23 cellular contexts compared by ENCODE assay signal in the genomic region with DNA sequence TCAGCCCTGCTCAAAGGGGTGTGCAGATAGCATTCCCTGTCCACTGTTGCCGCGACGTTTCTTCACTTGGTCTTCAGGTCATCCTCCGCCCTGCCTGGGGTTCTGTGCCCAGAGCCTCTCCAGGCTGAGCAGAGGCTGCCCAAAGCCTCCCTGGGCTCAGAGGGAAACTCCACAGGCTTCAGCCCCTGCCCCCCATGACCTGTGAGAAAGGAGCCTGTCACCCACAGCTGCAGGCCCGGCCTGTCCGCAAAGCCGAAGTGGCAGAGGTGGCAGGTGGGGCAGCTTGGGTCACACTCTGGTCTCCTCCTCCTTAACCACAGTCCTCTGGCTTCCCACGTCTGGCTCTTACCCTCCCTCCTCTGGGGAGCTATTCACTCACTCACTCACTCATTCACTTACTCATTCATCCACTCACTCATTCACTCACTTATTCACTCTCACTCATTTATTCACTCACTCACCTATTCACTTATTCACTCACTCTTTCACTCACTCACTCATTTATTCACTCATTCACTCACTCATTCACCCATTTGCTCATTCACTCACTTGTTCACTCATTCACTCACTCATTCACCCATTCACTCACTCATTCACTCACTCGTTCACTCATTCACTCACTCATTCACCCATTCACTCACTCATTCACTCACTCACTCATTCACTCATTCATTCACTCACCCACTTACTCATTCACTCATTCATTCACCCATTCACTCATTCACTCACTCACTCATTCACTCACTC. TPM values are rescaled to one million over a fixed set of nuclear protein-coding genes. Genes with fewer than 3 reads are reported as not detected.
DNase-seq lines count a peak whose midpoint lies in the region; ATAC-seq and TF ChIP-seq lines count a peak whose summit lies in the region.
"Had no signal": no experiment of that assay in that cellular context is flagged by ENCODE, and none has a peak within 500 bp of the region (broad histone marks: within the 10 kb centered on the region; RNA-seq: fewer than 3 reads in every experiment).

No MANE protein-coding gene starts in this region.

- intact Hi-C loops in activated CD4-positive, alpha-beta memory T cell treated with anti-CD3 and anti-CD28 coated beads for 36 hours (cut with micrococcal nuclease), result no loop called here
- intact Hi-C loops in PC-3 (cut with micrococcal nuclease), result no loop called here

- peak; percentile 12 for DNase-seq in activated CD4-positive, alpha-beta memory T cell treated with anti-CD3 and anti-CD28 coated beads for 36 hours
- DNase-seq in activated CD4-positive, alpha-beta memory T cell treated with anti-CD3 and anti-CD28 coated beads, Interleukin-2, amount 10 ng/mL, durations not matched to agents 7 days and 5 days, result no peak
- no peak for DNase-seq in PC-3
- DNase-seq in immature natural killer cell, result peak; percentile 22 to 37 (median 24)
- DNase-seq in tibial nerve (ENCODE audit: low spot score in 2 of 2), result no peak
- DNase-seq in anterior cingulate cortex (lab: John Stamatoyannopoulos, UW), result no peak
- DNase-seq in stimulated activated CD4-positive, alpha-beta T cell treated with anti-CD3 and anti-CD28 coated beads, Interleukin-4, amount 100 ng/mL, for 24 hours, result no peak
- DNase-seq: activated CD4-positive, alpha-beta T cell treated with anti-CD3 and anti-CD28 coated beads for 4 hours; activated CD8-positive, alpha-beta memory T cell treated with anti-CD3 and anti-CD28 coated beads, Interleukin-2, amount 50 U/mL, for 48 hours; activated gamma-delta T cell treated with Interleukin-2 at 50 U/mL for 16 hours; amygdala; kidney glomerular epithelial cell; mesenchymal stem cell; NCI-H1417 treated with DMSO at 0.1 percent for 48 hours; NCI-H748 treated with DMSO at 0.1 percent for 48 hours; nephron progenitor cell had no signal

- no peak for TF ChIP-seq POLR2A in tibial nerve (IDR thresholded peaks at IDR 0.05)

- H3K27me3 Mint-ChIP-seq in activated CD4-positive, alpha-beta memory T cell treated with anti-CD3 and anti-CD28 coated beads for 36 hours, result no peaks in the 10 kb centered on the region
- H3K27me3 Mint-ChIP-seq in activated CD4-positive, alpha-beta memory T cell treated with anti-CD3 and anti-CD28 coated beads, Interleukin-2, amount 10 ng/mL, durations not matched to agents 7 days and 5 days, result no peaks in the 10 kb centered on the region
- H3K27me3 Mint-ChIP-seq in immature natural killer cell (ENCODE audit: low read depth in 3 of 3), result peaks cover 0 to 2% (median 0%) of the 10 kb centered on the region in 3 donors

- no peak overlapping the region for H3K9ac ChIP-seq in PC-3 (ENCODE audit: low read length)

- POLR2A ChIA-PET in activated CD4-positive, alpha-beta memory T cell treated with anti-CD3 and anti-CD28 coated beads for 36 hours (lab: Charles Lee), result no interaction called here
- POLR2A ChIA-PET in activated CD4-positive, alpha-beta memory T cell treated with anti-CD3 and anti-CD28 coated beads, Interleukin-2, amount 10 ng/mL, durations not matched to agents 7 days and 5 days (lab: Charles Lee), result no interaction called here
- POLR2A ChIA-PET in PC-3 (lab: Charles Lee; ENCODE audit: unreplicated experiment), result no interaction called here

- CTCF ChIA-PET in activated CD4-positive, alpha-beta memory T cell treated with anti-CD3 and anti-CD28 coated beads for 36 hours (lab: Charles Lee), result interaction anchor here (1.1 to 1.6 kb wide), 2 partner anchors 13 to 101 kb away, joined by 3 to 6 read pairs; no protein-coding TSS in a partner anchor
- CTCF ChIA-PET in activated CD4-positive, alpha-beta memory T cell treated with anti-CD3 and anti-CD28 coated beads, Interleukin-2, amount 10 ng/mL, durations not matched to agents 7 days and 5 days (lab: Charles Lee), result interaction anchor here (0.6 to 1.6 kb wide), 3 partner anchors 13 to 101 kb away, joined by 5 to 7 read pairs (median 6); no protein-coding TSS in a partner anchor
- CTCF ChIA-PET in PC-3 (lab: Charles Lee), result interaction anchor here (0.5 kb wide), 1 partner anchor 47 kb away, joined by 3 read pairs; no protein-coding TSS in a partner anchor

- peak; percentile 29 for ATAC-seq in PC-3
- no peak for ATAC-seq in HG03432 (IDR thresholded peaks at IDR 0.05; ENCODE audit: unreplicated experiment)
- ATAC-seq: gastroesophageal sphincter had no signal

- H3K9me3 Mint-ChIP-seq in activated CD4-positive, alpha-beta memory T cell treated with anti-CD3 and anti-CD28 coated beads for 36 hours, result no peaks in the 10 kb centered on the region
- no peaks in the 10 kb centered on the region for H3K9me3 Mint-ChIP-seq in activated CD4-positive, alpha-beta memory T cell treated with anti-CD3 and anti-CD28 coated beads, Interleukin-2, amount 10 ng/mL, durations not matched to agents 7 days and 5 days
- no peaks in the 10 kb centered on the region for H3K9me3 Mint-ChIP-seq in immature natural killer cell
- H3K9me3 Mint-ChIP-seq: central memory CD8-positive, alpha-beta T cell had no signal

- BruUV-seq in PC-3 (replicated peaks; lab: Mats Ljungman, UMichigan), result no TSS peak

- H3K4me1 ChIP-seq in PC-3 (ENCODE audit: insufficient read depth, low read length) (no peaks in the 10 kb centered on the region), tibial nerve (peaks cover 0 to 49% (median 11%) of the 10 kb centered on the region in 4 donors)
- H3K4me1 ChIP-seq: prostate gland had no signal

- H3K4me3 ChIP-seq in PC-3 (ENCODE audit: low read length) (no peak overlapping the region), tibial nerve (no peak overlapping the region)
- H3K4me3 ChIP-seq: gastroesophageal sphincter, prostate gland had no signal

- TF ChIP-seq EP300 in tibial nerve (IDR thresholded peaks at IDR 0.05), result no peak

- no peaks in the 10 kb centered on the region for H4K20me1 ChIP-seq in PC-3 (ENCODE audit: low read length)

- H3K4me1 Mint-ChIP-seq in activated CD4-positive, alpha-beta memory T cell treated with anti-CD3 and anti-CD28 coated beads for 36 hours (ENCODE audit: low read depth), result no peaks in the 10 kb centered on the region
- H3K4me1 Mint-ChIP-seq in activated CD4-positive, alpha-beta memory T cell treated with anti-CD3 and anti-CD28 coated beads, Interleukin-2, amount 10 ng/mL, durations not matched to agents 7 days and 5 days, result no peaks in the 10 kb centered on the region
- no peaks in the 10 kb centered on the region for H3K4me1 Mint-ChIP-seq in immature natural killer cell
- H3K4me1 Mint-ChIP-seq: central memory CD8-positive, alpha-beta T cell had no signal

- no peaks in the 10 kb centered on the region for H3K36me3 Mint-ChIP-seq in activated CD4-positive, alpha-beta memory T cell treated with anti-CD3 and anti-CD28 coated beads for 36 hours
- H3K36me3 Mint-ChIP-seq in activated CD4-positive, alpha-beta memory T cell treated with anti-CD3 and anti-CD28 coated beads, Interleukin-2, amount 10 ng/mL, durations not matched to agents 7 days and 5 days (ENCODE audit: low read depth), result no peaks in the 10 kb centered on the region
- no peaks in the 10 kb centered on the region for H3K36me3 Mint-ChIP-seq in immature natural killer cell

- no peaks in the 10 kb centered on the region for H3F3A ChIP-seq in PC-3 (ENCODE audit: low read length, unreplicated experiment)

- H3K79me2 ChIP-seq in PC-3 (ENCODE audit: low read length), result no peaks in the 10 kb centered on the region

- H3K27ac ChIP-seq in PC-3 (ENCODE audit: low read length) (no peak overlapping the region), tibial nerve (peak overlapping the region; percentile 35 to 76 (median 66))
- H3K27ac ChIP-seq: prostate gland had no signal

- H3K4me3 Mint-ChIP-seq in activated CD4-positive, alpha-beta memory T cell treated with anti-CD3 and anti-CD28 coated beads for 36 hours, result no peak overlapping the region
- H3K4me3 Mint-ChIP-seq in activated CD4-positive, alpha-beta memory T cell treated with anti-CD3 and anti-CD28 coated beads, Interleukin-2, amount 10 ng/mL, durations not matched to agents 7 days and 5 days, result no peak overlapping the region
- no peak overlapping the region for H3K4me3 Mint-ChIP-seq in immature natural killer cell
- H3K4me3 Mint-ChIP-seq: central memory CD8-positive, alpha-beta T cell; nephron progenitor cell had no signal

- no peak for TF ChIP-seq CTCF in PC-3 (conservative IDR thresholded peaks at IDR 0.05; ENCODE audit: low read depth, low read length)
- TF ChIP-seq CTCF in tibial nerve (IDR thresholded peaks at IDR 0.05), result no peak

- H3K9me3 ChIP-seq in PC-3 (ENCODE audit: low read length) (no peaks in the 10 kb centered on the region), tibial nerve (no peaks in the 10 kb centered on the region)
- H3K9me3 ChIP-seq: gastroesophageal sphincter, prostate gland had no signal

- 76 to 81% methylated on average over 9 of the region's 9 CpGs for WGBS in tibial nerve, 2 donors

- no peak overlapping the region for H2AFZ ChIP-seq in PC-3 (ENCODE audit: low read length)

- H3K4me2 ChIP-seq in PC-3 (ENCODE audit: low read length), result no peak overlapping the region

- H3K27ac Mint-ChIP-seq in activated CD4-positive, alpha-beta memory T cell treated with anti-CD3 and anti-CD28 coated beads for 36 hours, result no peak overlapping the region
- no peak overlapping the region for H3K27ac Mint-ChIP-seq in activated CD4-positive, alpha-beta memory T cell treated with anti-CD3 and anti-CD28 coated beads, Interleukin-2, amount 10 ng/mL, durations not matched to agents 7 days and 5 days
- no peak overlapping the region for H3K27ac Mint-ChIP-seq in immature natural killer cell
- H3K27ac Mint-ChIP-seq: nephron progenitor cell had no signal

- H3K36me3 ChIP-seq in PC-3 (ENCODE audit: low read depth, low read length) (no peaks in the 10 kb centered on the region), tibial nerve (no peaks in the 10 kb centered on the region)
- H3K36me3 ChIP-seq: gastroesophageal sphincter, prostate gland had no signal

- H3K9me2 ChIP-seq in PC-3 (replicated peaks; ENCODE audit: low read length), result no peaks in the 10 kb centered on the region

- H3K27me3 ChIP-seq in PC-3 (ENCODE audit: low read length) (no peaks in the 10 kb centered on the region), tibial nerve (no peaks in the 10 kb centered on the region)
- H3K27me3 ChIP-seq: gastroesophageal sphincter had no signal

RNA-seq across cellular contexts. Expression of a gene that starts 7.1 kb away (rescaled TPM):
- not detected for total RNA-seq in activated CD4-positive, alpha-beta memory T cell treated with anti-CD3 and anti-CD28 coated beads for 36 hours
- total RNA-seq in activated CD4-positive, alpha-beta memory T cell treated with anti-CD3 and anti-CD28 coated beads, Interleukin-2, amount 10 ng/mL, durations not matched to agents 7 days and 5 days, result not detected
- not detected in 2 replicates for total RNA-seq in PC-3 (2014; rRNA removed)
- polyA plus RNA-seq in immature natural killer cell, result not detected
- total RNA-seq in tibial nerve, result not detected
- total RNA-seq: gastroesophageal sphincter, prostate gland, skeletal muscle tissue had no signal
- polyA plus RNA-seq: esophagus, urinary bladder had no signal

RNA-seq across cellular contexts. Expression of a gene that starts 43.0 kb away (rescaled TPM):
- total RNA-seq in activated CD4-positive, alpha-beta memory T cell treated with anti-CD3 and anti-CD28 coated beads for 36 hours, result 1 to 10 TPM; 1.6 to 1.7 TPM
- total RNA-seq in activated CD4-positive, alpha-beta memory T cell treated with anti-CD3 and anti-CD28 coated beads, Interleukin-2, amount 10 ng/mL, durations not matched to agents 7 days and 5 days, result 1 to 10 TPM; 3.6 to 3.8 TPM
- total RNA-seq in PC-3 (2014; rRNA removed) (83.1 and 109 TPM in 2 replicates), tibial nerve (100 to 1,000 TPM in 3 of 4 donors, 10 to 100 TPM in 1; 93.3 to 121 (median 117) TPM)
- under 1 TPM in 2 of 3 donors, not detected in 1; 0.26 to 0.41 TPM for polyA plus RNA-seq in immature natural killer cell

Comparison
In these comparisons a context has a peak if more than half of its experiments do, and no peak if none do; other contexts are left out.
1. DNase-seq: peak in activated CD4-positive, alpha-beta memory T cell treated with anti-CD3 and anti-CD28 coated beads for 36 hours (single experiment) and immature natural killer cell (3 of 3); none in activated CD4-positive, alpha-beta memory T cell treated with anti-CD3 and anti-CD28 coated beads, Interleukin-2, amount 10 ng/mL, durations not matched to agents 7 days and 5 days (single experiment), PC-3 (single experiment), tibial nerve (0 of 2), anterior cingulate cortex (0 of 58) and stimulated activated CD4-positive, alpha-beta T cell treated with anti-CD3 and anti-CD28 coated beads, Interleukin-4, amount 100 ng/mL, for 24 hours (single experiment).
2. RNA of a gene that starts 43.0 kb away (total RNA-seq): 93.3 to 121 TPM in tibial nerve and 83.1 to 109 TPM in PC-3; 3.6 to 3.8 TPM in activated CD4-positive, alpha-beta memory T cell treated with anti-CD3 and anti-CD28 coated beads, Interleukin-2, amount 10 ng/mL, durations not matched to agents 7 days and 5 days and 1.6 to 1.7 TPM in activated CD4-positive, alpha-beta memory T cell treated with anti-CD3 and anti-CD28 coated beads for 36 hours; every median in the first group is over 10 times any median in the second.